ENCODE assay signal across 15 cellular contexts in genomic region chr2:74887961-74888670, GRCh38. TPM values are rescaled to one million over a fixed set of nuclear protein-coding genes. Genes with fewer than 3 reads are reported as not detected.
DNase-seq lines count a peak whose midpoint lies in the region; ATAC-seq and TF ChIP-seq lines count a peak whose summit lies in the region.
"Had no signal": no experiment of that assay in that cellular context is flagged by ENCODE, and none has a peak within 500 bp of the region (broad histone marks: within the 10 kb centered on the region; RNA-seq: fewer than 3 reads in every experiment).

No MANE protein-coding gene starts in this region.

- H3K4me3 ChIP-seq in astrocyte of the spinal cord (ENCODE audit: low read depth, low read length) = no peak overlapping the region
- H3K4me3 ChIP-seq: GM12878, spleen had no signal

- TF ChIP-seq CTCF in astrocyte of the spinal cord (IDR thresholded peaks at IDR 0.05; ENCODE audit: low read depth, low read length) = no peak

- DNase-seq in AG08396 (ENCODE audit: low spot score) (peak; percentile 55), HT1080 (ENCODE audit: low read depth) (peak; percentile 40), astrocyte of the spinal cord (ENCODE audit: low read depth, low spot score) (peak; percentile 37), iris pigment epithelial cell (ENCODE audit: low read depth) (peak; percentile 70), NCI-H526 treated with DMSO at 0.1 percent for 48 hours (lab: John Stamatoyannopoulos, UW) (no peak), HuH-7 (ENCODE audit: low spot score) (no peak), NCI-H1417 treated with DMSO at 0.1 percent for 48 hours (lab: John Stamatoyannopoulos, UW) (no peak)
- DNase-seq: activated CD4-positive, alpha-beta memory T cell treated with anti-CD3 and anti-CD28 coated beads for 36 hours; DND-41; effector memory CD8-positive, alpha-beta T cell; kidney glomerular epithelial cell; NK-92 treated with Interleukin-12 subunit alpha and Interleukin-12 subunit beta, amount 100 ng/mL, for 24 hours; spleen had no signal

- in situ Hi-C loops in astrocyte of the spinal cord (cut with HindIII; ENCODE audit: low sequenced_read_pairs) = no loop called here

- ATAC-seq in HG03469 (IDR thresholded peaks at IDR 0.05; ENCODE audit: unreplicated experiment) = no peak
- ATAC-seq: effector memory CD8-positive, alpha-beta T cell; GM12878 had no signal

RNA-seq across cellular contexts. Expression of gene HK2, which starts 54.2 kb away (rescaled TPM):
- 13.3 and 18.2 TPM in 2 replicates for total RNA-seq in HT1080 (2014; rRNA removed; shearing (Covaris generic))
- polyA plus RNA-seq in HT1080 (2015; cell fraction: cytosol; rRNA removed) = 40.3 and 50.9 TPM in 2 replicates
- 132 and 148 TPM in 2 replicates for polyA plus RNA-seq in HT1080 (2015; cell fraction: nucleus; rRNA removed)

Comparison
In these comparisons a context has a peak if more than half of its experiments do, and no peak if none do; other contexts are left out.
1. DNase-seq: peak in AG08396 (single experiment), HT1080 (single experiment), astrocyte of the spinal cord (single experiment) and iris pigment epithelial cell (single experiment); none in NCI-H526 treated with DMSO at 0.1 percent for 48 hours (single experiment), HuH-7 (single experiment) and NCI-H1417 treated with DMSO at 0.1 percent for 48 hours (single experiment).